26 cellular contexts compared by ENCODE assay signal in genomic region chr18:61984293-61984692, GRCh38.
"Had no signal": no experiment of that assay in that cellular context is flagged by ENCODE, and none has a peak within 500 bp of the region (broad histone marks: within the 10 kb centered on the region; RNA-seq: fewer than 3 reads in every experiment).

No MANE protein-coding gene starts in this region.

- H3K9ac ChIP-seq: KMS-11 had no signal

- H3K4me1 ChIP-seq: adrenal gland, Peyer's patch, SJSA1 had no signal

- H3K27me3 ChIP-seq: adrenal gland, brain microvascular endothelial cell, cardiac muscle cell, MG63, Peyer's patch, SJSA1 had no signal

- H3K9me3 ChIP-seq: adrenal gland, MG63, Peyer's patch, SJSA1 had no signal

- ATAC-seq: activated T-helper 17 cell treated with anti-CD3 and anti-CD28 coated beads, Interleukin-2, amount 50 U/mL, for 72 hours; WTC11 had no signal

- H3K4me3 Mint-ChIP-seq: activated CD4-positive, alpha-beta memory T cell treated with anti-CD3 and anti-CD28 coated beads, Interleukin-2, amount 10 ng/mL, durations not matched to agents 7 days and 5 days; activated naive CD4-positive, alpha-beta T cell treated with anti-CD3 and anti-CD28 coated beads, Interleukin-2, amount 10 ng/mL, durations not matched to agents 7 days and 5 days; activated naive CD8-positive, alpha-beta T cell treated with anti-CD3 and anti-CD28 coated beads for 36 hours; activated T-helper 17 cell treated with anti-CD3 and anti-CD28 coated beads, Interleukin-2, amount 50 U/mL, for 72 hours; T-helper 1 cell treated with Interleukin-12 subunit alpha and Interleukin-12 subunit beta and Interleukin-4 antibody, amounts not matched to agents 30 μg/mL and 1 μg/mL, for 36 hours; WTC11 had no signal

- H3K4me2 ChIP-seq: KMS-11 had no signal

- H3K27me3 Mint-ChIP-seq: activated CD4-positive, alpha-beta memory T cell treated with anti-CD3 and anti-CD28 coated beads, Interleukin-2, amount 10 ng/mL, durations not matched to agents 7 days and 5 days; activated naive CD8-positive, alpha-beta T cell treated with anti-CD3 and anti-CD28 coated beads for 36 hours had no signal

- H3K4me3 ChIP-seq: adrenal gland, cardiac muscle cell, MG63, Peyer's patch, SJSA1 had no signal

- H3K36me3 Mint-ChIP-seq: activated naive CD4-positive, alpha-beta T cell treated with anti-CD3 and anti-CD28 coated beads, Interleukin-2, amount 10 ng/mL, durations not matched to agents 7 days and 5 days; activated naive CD8-positive, alpha-beta T cell treated with anti-CD3 and anti-CD28 coated beads for 36 hours; WTC11 had no signal

- H3K36me3 ChIP-seq: adrenal gland, brain microvascular endothelial cell, cardiac muscle cell, MG63, Peyer's patch, SJSA1 had no signal

- H3K27ac Mint-ChIP-seq: activated CD4-positive, alpha-beta memory T cell treated with anti-CD3 and anti-CD28 coated beads, Interleukin-2, amount 10 ng/mL, durations not matched to agents 7 days and 5 days; activated naive CD4-positive, alpha-beta T cell treated with anti-CD3 and anti-CD28 coated beads, Interleukin-2, amount 10 ng/mL, durations not matched to agents 7 days and 5 days; activated naive CD8-positive, alpha-beta T cell treated with anti-CD3 and anti-CD28 coated beads for 36 hours; activated T-helper 17 cell treated with anti-CD3 and anti-CD28 coated beads, Interleukin-2, amount 50 U/mL, for 72 hours; T-helper 1 cell treated with Interleukin-12 subunit alpha and Interleukin-12 subunit beta and Interleukin-4 antibody, amounts not matched to agents 30 μg/mL and 1 μg/mL, for 36 hours; WTC11 had no signal

- H3K9me3 Mint-ChIP-seq: activated CD4-positive, alpha-beta memory T cell treated with anti-CD3 and anti-CD28 coated beads, Interleukin-2, amount 10 ng/mL, durations not matched to agents 7 days and 5 days; activated naive CD4-positive, alpha-beta T cell treated with anti-CD3 and anti-CD28 coated beads, Interleukin-2, amount 10 ng/mL, durations not matched to agents 7 days and 5 days; activated naive CD8-positive, alpha-beta T cell treated with anti-CD3 and anti-CD28 coated beads for 36 hours; activated T-helper 17 cell treated with anti-CD3 and anti-CD28 coated beads, Interleukin-2, amount 50 U/mL, for 72 hours; T-helper 1 cell treated with Interleukin-12 subunit alpha and Interleukin-12 subunit beta and Interleukin-4 antibody, amounts not matched to agents 30 μg/mL and 1 μg/mL, for 36 hours; WTC11 had no signal

- H3K27ac ChIP-seq: brain microvascular endothelial cell, cardiac muscle cell, KMS-11, Peyer's patch, RWPE1, SJSA1 had no signal

- DNase-seq: activated CD4-positive, alpha-beta memory T cell treated with anti-CD3 and anti-CD28 coated beads, Interleukin-2, amount 10 ng/mL, durations not matched to agents 7 days and 5 days; activated CD4-positive, alpha-beta T cell treated with anti-CD3 and anti-CD28 coated beads for 1 hour; activated CD4-positive, alpha-beta T cell treated with anti-CD3 and anti-CD28 coated beads, Interleukin-2, amount 50 U/mL, for 1 hour; activated gamma-delta T cell treated with Interleukin-2 at 50 U/mL for 16 hours; activated naive CD4-positive, alpha-beta T cell treated with anti-CD3 and anti-CD28 coated beads, Interleukin-2, amount 10 ng/mL, durations not matched to agents 7 days and 5 days; activated naive CD8-positive, alpha-beta T cell treated with anti-CD3 and anti-CD28 coated beads for 36 hours; activated T-cell treated with anti-CD3 and anti-CD28 coated beads for 4 hours; activated T-cell treated with anti-CD3 and anti-CD28 coated beads, Interleukin-2, amount 50 U/mL, for 48 hours; adrenal gland; brain microvascular endothelial cell; MG63; NCI-H1105; NCI-H1436; NCI-H1694 treated with DMSO at 0.1 percent for 48 hours; NCI-H2029 treated with DMSO at 0.1 percent for 48 hours; NCI-H510A treated with DMSO at 0.1 percent for 48 hours; Peyer's patch; SHP77; T-helper 9 cell had no signal
